ENCODE assay signal across 8 cellular contexts in genomic region chr3:195988764-195989163, GRCh38.
DNase-seq lines count a peak whose midpoint lies in the region; ATAC-seq and TF ChIP-seq lines count a peak whose summit lies in the region.
"Not testable (repeated sequence)": the region's sequence is repeated elsewhere in the genome, so short reads cannot be mapped to it uniquely, and the experiment has no call there.

No MANE protein-coding gene starts in this region.

- H3K36me3 Mint-ChIP-seq in CD8-positive, alpha-beta memory T cell; T-helper 17 cell (ENCODE audit: low read depth); activated naive CD4-positive, alpha-beta T cell treated with anti-CD3 and anti-CD28 coated beads, Interleukin-2, amount 50 U/mL, for 24 hours: not testable (repeated sequence)
- H3K36me3 Mint-ChIP-seq in dendritic cell treated with granulocyte-macrophage colony-stimulating factor and Interleukin-4, amounts not matched to agents 40 ng/mL and 50 ng/mL, for 4 days (ENCODE audit: low read depth), result peaks cover 12% of the 10 kb centered on the region

- WGBS in hepatocyte (ENCODE audit: low lambda C conversion rate, missing lambda C conversion rate), result 73% methylated on average over 7 of the region's 7 CpGs
- 38% methylated on average over 7 of the region's 7 CpGs for WGBS in suprapubic skin

- intact Hi-C loops in dendritic cell treated with granulocyte-macrophage colony-stimulating factor and Interleukin-4, amounts not matched to agents 40 ng/mL and 50 ng/mL, for 4 days (cut with micrococcal nuclease), result not testable (repeated sequence)

- ATAC-seq in T-helper 17 cell, result not testable (repeated sequence)

- not testable (repeated sequence) for H3K4me1 ChIP-seq in CD8-positive, alpha-beta memory T cell (ENCODE audit: insufficient read depth, low read length); Karpas-422 (ENCODE audit: low read length); hepatocyte (ENCODE audit: insufficient read depth); suprapubic skin

- H4K20me1 ChIP-seq in Karpas-422 (ENCODE audit: insufficient read depth, low read depth, low read length); hepatocyte (ENCODE audit: insufficient read depth, poor library complexity, severe bottlenecking); neural cell (ENCODE audit: insufficient read depth): not testable (repeated sequence)

- H3K9me3 Mint-ChIP-seq in CD8-positive, alpha-beta memory T cell; activated naive CD4-positive, alpha-beta T cell treated with anti-CD3 and anti-CD28 coated beads, Interleukin-2, amount 50 U/mL, for 24 hours; dendritic cell treated with granulocyte-macrophage colony-stimulating factor and Interleukin-4, amounts not matched to agents 40 ng/mL and 50 ng/mL, for 4 days: not testable (repeated sequence)

- not testable (repeated sequence) for H3K27me3 ChIP-seq in CD8-positive, alpha-beta memory T cell (ENCODE audit: insufficient read depth, low read length, poor library complexity, severe bottlenecking); Karpas-422 (ENCODE audit: low read length); hepatocyte; neural cell (ENCODE audit: insufficient read depth, low read depth, low read length); suprapubic skin

- not testable (repeated sequence) for H3K9me3 ChIP-seq in CD8-positive, alpha-beta memory T cell (ENCODE audit: low read length); Karpas-422 (ENCODE audit: low read length); T-helper 17 cell (ENCODE audit: control insufficient read depth, low read length, poor library complexity, severe bottlenecking); hepatocyte (ENCODE audit: low read depth); neural cell (ENCODE audit: low read length); suprapubic skin

- H3K4me3 Mint-ChIP-seq in CD8-positive, alpha-beta memory T cell, result peak overlapping the region in 4 of 7 donors; percentile 27 to 68 (median 42)
- peak overlapping the region; percentile 41 for H3K4me3 Mint-ChIP-seq in T-helper 17 cell
- H3K4me3 Mint-ChIP-seq in activated naive CD4-positive, alpha-beta T cell treated with anti-CD3 and anti-CD28 coated beads, Interleukin-2, amount 50 U/mL, for 24 hours, result peak overlapping the region; percentile 60
- H3K4me3 Mint-ChIP-seq in dendritic cell treated with granulocyte-macrophage colony-stimulating factor and Interleukin-4, amounts not matched to agents 40 ng/mL and 50 ng/mL, for 4 days, result peak overlapping the region; percentile 56

- H3K9ac ChIP-seq in Karpas-422 (ENCODE audit: low read length), result peak overlapping the region; percentile 51; the same call in 1 of the 2 replicates
- H3K9ac ChIP-seq in neural cell (ENCODE audit: low read length), result not testable (repeated sequence)

- not testable (repeated sequence) for H3F3A ChIP-seq in neural cell (ENCODE audit: insufficient read depth, low read length, poor library complexity, severe bottlenecking)

- not testable (repeated sequence) for H3K9me2 ChIP-seq in Karpas-422 (replicated peaks; ENCODE audit: insufficient read depth, low read length); hepatocyte (replicated peaks; ENCODE audit: insufficient read depth); neural cell (ENCODE audit: insufficient read depth, low read length)

- not testable (repeated sequence) for DNase-seq in CD8-positive, alpha-beta memory T cell; Karpas-422; T-helper 17 cell; hepatocyte (ENCODE audit: low spot score)
- peak in 1 of 2 donors; percentile 52 for DNase-seq in suprapubic skin (ENCODE audit: low spot score in 2 of 2)

- not testable (repeated sequence) for H3K27ac Mint-ChIP-seq in CD8-positive, alpha-beta memory T cell; T-helper 17 cell; dendritic cell treated with granulocyte-macrophage colony-stimulating factor and Interleukin-4, amounts not matched to agents 40 ng/mL and 50 ng/mL, for 4 days
- H3K27ac Mint-ChIP-seq in activated naive CD4-positive, alpha-beta T cell treated with anti-CD3 and anti-CD28 coated beads, Interleukin-2, amount 50 U/mL, for 24 hours, result peak overlapping the region; percentile 23

- not testable (repeated sequence) for H3K4me3 ChIP-seq in CD8-positive, alpha-beta memory T cell (ENCODE audit: low read length); hepatocyte
- peak overlapping the region; percentile 56; the same call in 1 of the 2 replicates for H3K4me3 ChIP-seq in Karpas-422 (ENCODE audit: low read length)
- peak overlapping the region; percentile 42 for H3K4me3 ChIP-seq in neural cell (ENCODE audit: low read length)
- peak overlapping the region; percentile 11 for H3K4me3 ChIP-seq in suprapubic skin

- not testable (repeated sequence) for TF ChIP-seq CTCF in hepatocyte (IDR thresholded peaks at IDR 0.05; ENCODE audit: poor library complexity); neural cell (IDR thresholded peaks at IDR 0.05; ENCODE audit: poor library complexity, severe bottlenecking); suprapubic skin (IDR thresholded peaks at IDR 0.05)

- CTCF ChIA-PET in CD8-positive, alpha-beta memory T cell (lab: Charles Lee), result not testable (repeated sequence)

- TF ChIP-seq EP300 in neural cell (conservative IDR thresholded peaks at IDR 0.05; ENCODE audit: poor library complexity, severe bottlenecking); suprapubic skin (IDR thresholded peaks at IDR 0.05): not testable (repeated sequence)

- not testable (repeated sequence) for TF ChIP-seq POLR2A in suprapubic skin (IDR thresholded peaks at IDR 0.05)

- POLR2A ChIA-PET in CD8-positive, alpha-beta memory T cell (lab: Charles Lee), result not testable (repeated sequence)

- not testable (repeated sequence) for TF ChIP-seq RAD21 in neural cell (conservative IDR thresholded peaks at IDR 0.05)

- H3K79me2 ChIP-seq in Karpas-422 (ENCODE audit: low read length) (peaks cover 15% of the 10 kb centered on the region), hepatocyte (peaks cover 19% of the 10 kb centered on the region)
- not testable (repeated sequence) for H3K79me2 ChIP-seq in neural cell (replicated peaks; ENCODE audit: insufficient read depth, low read length)

- peak overlapping the region; percentile 58 for H3K4me2 ChIP-seq in Karpas-422 (ENCODE audit: low read depth, low read length, poor library complexity, severe bottlenecking)
- H3K4me2 ChIP-seq in hepatocyte, result peak overlapping the region; percentile 71
- not testable (repeated sequence) for H3K4me2 ChIP-seq in neural cell (ENCODE audit: low read length)

- not testable (repeated sequence) for H3K27me3 Mint-ChIP-seq in CD8-positive, alpha-beta memory T cell; T-helper 17 cell; activated naive CD4-positive, alpha-beta T cell treated with anti-CD3 and anti-CD28 coated beads, Interleukin-2, amount 50 U/mL, for 24 hours; dendritic cell treated with granulocyte-macrophage colony-stimulating factor and Interleukin-4, amounts not matched to agents 40 ng/mL and 50 ng/mL, for 4 days

- peaks cover 9 to 10% (median 10%) of the 10 kb centered on the region in 3 donors for H3K4me1 Mint-ChIP-seq in CD8-positive, alpha-beta memory T cell
- not testable (repeated sequence) for H3K4me1 Mint-ChIP-seq in T-helper 17 cell; dendritic cell treated with granulocyte-macrophage colony-stimulating factor and Interleukin-4, amounts not matched to agents 40 ng/mL and 50 ng/mL, for 4 days (ENCODE audit: low read depth)
- peaks cover 12% of the 10 kb centered on the region for H3K4me1 Mint-ChIP-seq in activated naive CD4-positive, alpha-beta T cell treated with anti-CD3 and anti-CD28 coated beads, Interleukin-2, amount 50 U/mL, for 24 hours

- not testable (repeated sequence) for H3K36me3 ChIP-seq in CD8-positive, alpha-beta memory T cell (ENCODE audit: insufficient read depth, low read length); Karpas-422 (ENCODE audit: insufficient read depth, low read length); hepatocyte (replicated peaks; ENCODE audit: insufficient read depth, low read depth); neural cell (ENCODE audit: insufficient read depth, low read length)
- H3K36me3 ChIP-seq in suprapubic skin, result peaks cover 14% of the 10 kb centered on the region

- not testable (repeated sequence) for H2AFZ ChIP-seq in Karpas-422 (ENCODE audit: low read length); hepatocyte; neural cell (ENCODE audit: low read depth, low read length)

- H3K27ac ChIP-seq in CD8-positive, alpha-beta memory T cell (ENCODE audit: low read depth, low read length); Karpas-422 (ENCODE audit: low read length); hepatocyte; neural cell (ENCODE audit: low read length); suprapubic skin: not testable (repeated sequence)
